In genomic region chr7:107201795-107202450, GRCh38 we compare ENCODE assay signal across 8 cellular contexts. TPM values are rescaled to one million over a fixed set of nuclear protein-coding genes. Genes with fewer than 3 reads are reported as not detected.
DNase-seq lines count a peak whose midpoint lies in the region; ATAC-seq and TF ChIP-seq lines count a peak whose summit lies in the region.

No MANE protein-coding gene starts in this region.

- ATAC-seq in mucosa of descending colon (peak; percentile 89), HG03521 (IDR thresholded peaks at IDR 0.05; ENCODE audit: unreplicated experiment) (no peak)

- H3K4me1 ChIP-seq in mucosa of descending colon (ENCODE audit: low read depth), result no peaks in the 10 kb centered on the region

- in situ Hi-C loops in SK-MEL-5 (cut with HindIII; ENCODE audit: low pct_unique_long_range_greater_than_20kb, low sequenced_read_pairs), result no loop called here

- TF ChIP-seq CTCF in GM12874 (IDR thresholded peaks at IDR 0.05; ENCODE audit: insufficient read depth, low read depth, low read length), result peak; percentile 56
- TF ChIP-seq CTCF in mucosa of descending colon (IDR thresholded peaks at IDR 0.05), result no peak

- no peak overlapping the region for H3K4me3 ChIP-seq in mucosa of descending colon

- intact Hi-C loops in mucosa of descending colon (cut with DNase I, micrococcal nuclease), result no loop called here

- DNase-seq in A172 (ENCODE audit: low spot score), result peak; percentile 38
- DNase-seq in LoVo (ENCODE audit: low spot score), result peak; percentile 16
- DNase-seq in SK-MEL-5 (ENCODE audit: low read depth, low spot score), result peak; percentile 76
- peak; percentile 27 to 51 for DNase-seq in dermis microvascular lymphatic vessel endothelial cell (ENCODE audit: low read depth in 2 of 2)
- peak in 2 of 3 donors; percentile 55 to 60 for DNase-seq in mucosa of descending colon
- no peak for DNase-seq in NCI-H226

- no peaks in the 10 kb centered on the region for H3K9me3 ChIP-seq in mucosa of descending colon

- H3K36me3 ChIP-seq in mucosa of descending colon (ENCODE audit: low read depth), result no peaks in the 10 kb centered on the region

RNA-seq across cellular contexts. Expression of gene HBP1, which starts 33.1 kb away (rescaled TPM):
- total RNA-seq in A172 (2014; rRNA removed; shearing (Covaris generic)), result 52.7 and 66.1 TPM in 2 replicates
- 105 and 123 TPM in 2 replicates for total RNA-seq in SK-MEL-5 (2014; rRNA removed; shearing (Covaris generic))
- polyA plus RNA-seq in SK-MEL-5 (2015; cell fraction: cytosol; rRNA removed), result 48.1 and 50.0 TPM in 2 replicates
- polyA plus RNA-seq in SK-MEL-5 (2015; cell fraction: nucleus; rRNA removed), result 81.3 and 104 TPM in 2 replicates
- 152 and 210 TPM in 2 replicates for total RNA-seq in dermis microvascular lymphatic vessel endothelial cell
- total RNA-seq in mucosa of descending colon, result 10 to 100 TPM; 41.2 to 81.5 (median 71.4) TPM
